ENCODE assay signal across 1 cellular context in genomic region chr3:170725285-170725731, GRCh38.
TF ChIP-seq lines count a peak whose summit lies in the region.

No MANE protein-coding gene starts in this region.

TF ChIP-seq in GM23338, 12 proteins besides CTCF, POLR2A, EP300 and RAD21 (continued from another document):
- TF ChIP-seq REST (IDR thresholded peaks at IDR 0.05; ENCODE audit: unreplicated experiment) (no peak), ZNF331 (CRISPR knock-in tag; IDR thresholded peaks at IDR 0.05; ENCODE audit: low read depth) (no peak)
